Comparison of ENCODE assay signal across 19 cellular contexts in the genomic region with DNA sequence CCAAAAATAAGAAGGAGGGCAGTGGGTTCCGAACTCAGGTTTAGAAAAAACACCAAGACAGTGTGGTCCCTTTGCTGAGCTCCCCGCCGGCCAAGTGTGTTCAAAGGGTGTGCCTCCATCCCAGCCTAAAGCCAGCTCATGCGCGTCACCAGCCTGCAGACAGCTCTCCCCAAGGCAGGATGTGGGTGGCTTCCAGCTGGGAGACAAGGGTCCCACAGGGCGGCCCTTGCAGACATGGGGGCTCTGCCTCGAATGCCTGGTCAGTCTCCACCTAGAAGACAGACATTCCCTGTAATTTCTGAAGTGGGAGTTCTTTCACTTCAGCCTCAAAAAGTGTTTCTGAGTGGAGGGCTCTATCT.
"Had no signal": no experiment of that assay in that cellular context is flagged by ENCODE, and none has a peak within 500 bp of the region (broad histone marks: within the 10 kb centered on the region; RNA-seq: fewer than 3 reads in every experiment).

No MANE protein-coding gene starts in this region.

- H3K36me3 ChIP-seq: adrenal gland, right lobe of liver, upper lobe of right lung had no signal

- FAIRE-seq: endothelial cell of umbilical vein had no signal

- H3K27me3 ChIP-seq: adrenal gland, right lobe of liver, testis, upper lobe of right lung had no signal

- H3K4me1 ChIP-seq: adrenal gland, right lobe of liver, testis, upper lobe of right lung had no signal

- H3K4me1 Mint-ChIP-seq: activated CD4-positive, alpha-beta T cell treated with anti-CD3 and anti-CD28 coated beads, Interleukin-2, amount 10 ng/mL, durations not matched to agents 24 days and 14 days; activated naive CD4-positive, alpha-beta T cell treated with anti-CD3 and anti-CD28 coated beads, Interleukin-2, amount 50 U/mL, for 24 hours; stimulated activated naive CD8-positive, alpha-beta T cell treated with anti-CD3 and anti-CD28 coated beads, Interleukin-15, amount 100 ng/mL, for 72 hours had no signal

- H3K27me3 Mint-ChIP-seq: activated CD4-positive, alpha-beta T cell treated with anti-CD3 and anti-CD28 coated beads, Interleukin-2, amount 10 ng/mL, durations not matched to agents 24 days and 14 days had no signal

- H3K4me3 Mint-ChIP-seq: activated CD4-positive, alpha-beta T cell treated with anti-CD3 and anti-CD28 coated beads, Interleukin-2, amount 10 ng/mL, durations not matched to agents 24 days and 14 days; activated naive CD4-positive, alpha-beta T cell treated with anti-CD3 and anti-CD28 coated beads, Interleukin-2, amount 50 U/mL, for 24 hours; activated T-cell treated with anti-CD3 and anti-CD28 coated beads, Interleukin-2, amount 50 U/mL, for 24 hours; natural killer cell treated with Interleukin-12 subunit alpha and Interleukin-12 subunit beta and Interleukin-15 and Interleukin-18, amount 100 ng/mL, for 72 hours; stimulated activated naive CD8-positive, alpha-beta T cell treated with anti-CD3 and anti-CD28 coated beads, Interleukin-15, amount 100 ng/mL, for 72 hours had no signal

- H3K9me3 Mint-ChIP-seq: activated CD4-positive, alpha-beta T cell treated with anti-CD3 and anti-CD28 coated beads, Interleukin-2, amount 10 ng/mL, durations not matched to agents 24 days and 14 days; activated naive CD4-positive, alpha-beta T cell treated with anti-CD3 and anti-CD28 coated beads, Interleukin-2, amount 50 U/mL, for 24 hours; activated T-cell treated with anti-CD3 and anti-CD28 coated beads, Interleukin-2, amount 50 U/mL, for 24 hours; natural killer cell treated with Interleukin-12 subunit alpha and Interleukin-12 subunit beta and Interleukin-15 and Interleukin-18, amount 100 ng/mL, for 72 hours; stimulated activated naive CD8-positive, alpha-beta T cell treated with anti-CD3 and anti-CD28 coated beads, Interleukin-15, amount 100 ng/mL, for 72 hours had no signal

- DNase-seq: activated CD4-positive, alpha-beta T cell treated with anti-CD3 and anti-CD28 coated beads, Interleukin-2, amount 10 ng/mL, durations not matched to agents 24 days and 14 days; activated CD4-positive, CD25-positive, alpha-beta regulatory T cell; central memory CD4-positive, alpha-beta T cell; cortex of kidney; effector CD4-positive, alpha-beta T cell; foreskin fibroblast; glutamatergic neuron; occipital lobe; stimulated activated naive CD8-positive, alpha-beta T cell treated with anti-CD3 and anti-CD28 coated beads, Interleukin-15, amount 100 ng/mL, for 72 hours; testis had no signal

- H3K27ac Mint-ChIP-seq: activated CD4-positive, alpha-beta T cell treated with anti-CD3 and anti-CD28 coated beads, Interleukin-2, amount 10 ng/mL, durations not matched to agents 24 days and 14 days; activated naive CD4-positive, alpha-beta T cell treated with anti-CD3 and anti-CD28 coated beads, Interleukin-2, amount 50 U/mL, for 24 hours; activated T-cell treated with anti-CD3 and anti-CD28 coated beads, Interleukin-2, amount 50 U/mL, for 24 hours; natural killer cell treated with Interleukin-12 subunit alpha and Interleukin-12 subunit beta and Interleukin-15 and Interleukin-18, amount 100 ng/mL, for 72 hours; stimulated activated naive CD8-positive, alpha-beta T cell treated with anti-CD3 and anti-CD28 coated beads, Interleukin-15, amount 100 ng/mL, for 72 hours had no signal

- H3K9me3 ChIP-seq: adrenal gland, psoas muscle, right lobe of liver, testis, upper lobe of right lung had no signal

- H3K36me3 Mint-ChIP-seq: activated naive CD4-positive, alpha-beta T cell treated with anti-CD3 and anti-CD28 coated beads, Interleukin-2, amount 50 U/mL, for 24 hours; natural killer cell treated with Interleukin-12 subunit alpha and Interleukin-12 subunit beta and Interleukin-15 and Interleukin-18, amount 100 ng/mL, for 72 hours had no signal

- H3K27ac ChIP-seq: adrenal gland, psoas muscle, right lobe of liver, testis, upper lobe of right lung had no signal

- H3K4me3 ChIP-seq: adrenal gland, psoas muscle, right lobe of liver, smooth muscle cell, testis, upper lobe of right lung had no signal
